ENCODE assay signal across 8 cellular contexts in genomic region chr1:236280438-236281285, GRCh38. TPM values are rescaled to one million over a fixed set of nuclear protein-coding genes. Genes with fewer than 3 reads are reported as not detected.
DNase-seq lines count a peak whose midpoint lies in the region; ATAC-seq and TF ChIP-seq lines count a peak whose summit lies in the region.

No MANE protein-coding gene starts in this region.

- peaks cover 3% of the 10 kb centered on the region for H3K36me3 Mint-ChIP-seq in activated CD4-positive, alpha-beta T cell treated with anti-CD3 and anti-CD28 coated beads, Interleukin-2, amount 10 ng/mL, durations not matched to agents 24 days and 14 days (ENCODE audit: low read depth)
- H3K36me3 Mint-ChIP-seq in effector memory CD8-positive, alpha-beta T cell (ENCODE audit: insufficient read depth), result peaks cover 15% of the 10 kb centered on the region
- H3K36me3 Mint-ChIP-seq in natural killer cell, result no peaks in the 10 kb centered on the region

- DNase-seq in ELF-1 (ENCODE audit: low read depth, low spot score) (peak; percentile 29), NCI-H1417 treated with DMSO at 0.1 percent for 48 hours (lab: John Stamatoyannopoulos, UW) (peak; percentile 37), natural killer cell (peak; percentile 22), NCI-H524 treated with DMSO at 0.1 percent for 48 hours (lab: John Stamatoyannopoulos, UW) (no peak)
- DNase-seq in activated CD4-positive, alpha-beta T cell treated with anti-CD3 and anti-CD28 coated beads, Interleukin-2, amount 10 ng/mL, durations not matched to agents 24 days and 14 days, result peak; percentile 75
- DNase-seq in effector memory CD8-positive, alpha-beta T cell, result peak; percentile 18 to 40 (median 23)

- H3K27me3 Mint-ChIP-seq in activated CD4-positive, alpha-beta T cell treated with anti-CD3 and anti-CD28 coated beads, Interleukin-2, amount 10 ng/mL, durations not matched to agents 24 days and 14 days, result peaks cover 9% of the 10 kb centered on the region
- peaks cover 0 to 6% of the 10 kb centered on the region in 2 donors for H3K27me3 Mint-ChIP-seq in effector memory CD8-positive, alpha-beta T cell
- peaks cover 9 to 13% of the 10 kb centered on the region in 2 donors for H3K27me3 Mint-ChIP-seq in natural killer cell (ENCODE audit: low read depth in 2 of 2)

- peaks cover 4% of the 10 kb centered on the region for H3K9me3 Mint-ChIP-seq in activated CD4-positive, alpha-beta T cell treated with anti-CD3 and anti-CD28 coated beads, Interleukin-2, amount 10 ng/mL, durations not matched to agents 24 days and 14 days
- no peaks in the 10 kb centered on the region for H3K9me3 Mint-ChIP-seq in effector memory CD8-positive, alpha-beta T cell
- H3K9me3 Mint-ChIP-seq in natural killer cell, result no peaks in the 10 kb centered on the region

- peak; percentile 9 for ATAC-seq in effector memory CD8-positive, alpha-beta T cell (replicated peaks)
- ATAC-seq in natural killer cell (no peak), GM21390 (IDR thresholded peaks at IDR 0.05; ENCODE audit: unreplicated experiment) (no peak), GM19324 (IDR thresholded peaks at IDR 0.05; ENCODE audit: low FRiP score, unreplicated experiment) (no peak)

- intact Hi-C loops in activated CD4-positive, alpha-beta T cell treated with anti-CD3 and anti-CD28 coated beads, Interleukin-2, amount 10 ng/mL, durations not matched to agents 24 days and 14 days (cut with micrococcal nuclease), result loop anchor here (5.0 to 10.0 kb wide), 7 partner anchors 173 to 778 kb away; partner anchors contain the start of genes B3GALNT2, HEATR1, LGALS8 and MTR
- intact Hi-C loops in natural killer cell (cut with micrococcal nuclease), result loop anchor here (1.0 to 10.0 kb wide), 5 partner anchors 114 to 776 kb away; partner anchors contain the start of genes B3GALNT2, EDARADD, GPR137B and LYST

- H3K4me3 Mint-ChIP-seq in activated CD4-positive, alpha-beta T cell treated with anti-CD3 and anti-CD28 coated beads, Interleukin-2, amount 10 ng/mL, durations not matched to agents 24 days and 14 days, result peak overlapping the region; percentile 89
- peak overlapping the region; percentile 88 to 89 for H3K4me3 Mint-ChIP-seq in effector memory CD8-positive, alpha-beta T cell
- peak overlapping the region; percentile 57 for H3K4me3 Mint-ChIP-seq in natural killer cell

- H3K27ac Mint-ChIP-seq in activated CD4-positive, alpha-beta T cell treated with anti-CD3 and anti-CD28 coated beads, Interleukin-2, amount 10 ng/mL, durations not matched to agents 24 days and 14 days, result peak overlapping the region; percentile 70
- peak overlapping the region; percentile 88 to 94 for H3K27ac Mint-ChIP-seq in effector memory CD8-positive, alpha-beta T cell
- H3K27ac Mint-ChIP-seq in natural killer cell, result peak overlapping the region; percentile 74 to 92

- TF ChIP-seq CTCF in natural killer cell (IDR thresholded peaks at IDR 0.05), result no peak

- peaks cover 34% of the 10 kb centered on the region for H3K4me1 Mint-ChIP-seq in activated CD4-positive, alpha-beta T cell treated with anti-CD3 and anti-CD28 coated beads, Interleukin-2, amount 10 ng/mL, durations not matched to agents 24 days and 14 days
- peaks cover 25 to 34% of the 10 kb centered on the region in 2 donors for H3K4me1 Mint-ChIP-seq in effector memory CD8-positive, alpha-beta T cell (ENCODE audit: low read depth in 2 of 2)
- peaks cover 20 to 31% of the 10 kb centered on the region in 2 donors for H3K4me1 Mint-ChIP-seq in natural killer cell

RNA-seq across cellular contexts. Expression of gene ERO1B, which starts 1.1 kb away (rescaled TPM):
- 1.5 and 3.2 TPM in 2 replicates for total RNA-seq in activated CD4-positive, alpha-beta T cell treated with anti-CD3 and anti-CD28 coated beads, Interleukin-2, amount 10 ng/mL, durations not matched to agents 24 days and 14 days
- 10 to 100 TPM; 14.7 to 17.8 (median 16.5) TPM for total RNA-seq in natural killer cell
